In genomic region chr10:13712799-13713581, GRCh38 we compare ENCODE assay signal across 8 cellular contexts.
A peak's percentile ranks its signal among the peaks of the same experiment; 100 is the strongest.
DNase-seq lines count a peak whose midpoint lies in the region; ATAC-seq and TF ChIP-seq lines count a peak whose summit lies in the region.

No MANE protein-coding gene starts in this region.

- no peak for TF ChIP-seq POLR2A in heart left ventricle (IDR thresholded peaks at IDR 0.05)

- peak; percentile 38 for DNase-seq in activated CD4-positive, alpha-beta T cell treated with anti-CD3 and anti-CD28 coated beads for 48 hours
- DNase-seq in activated CD4-positive, alpha-beta T cell treated with anti-CD3 and anti-CD28 coated beads for 1 hour: no peak
- peak; percentile 4 to 20 for DNase-seq in activated CD8-positive, alpha-beta memory T cell treated with anti-CD3 and anti-CD28 coated beads for 4 hours (ENCODE audit: low read depth in 2 of 2)
- DNase-seq in heart left ventricle: peak; percentile 77 to 91 (median 84)
- peak; percentile 92 for DNase-seq in smooth muscle cell of the brain vasculature (ENCODE audit: low read depth, low spot score)
- no peak for DNase-seq in iPS-NIHi7 (ENCODE audit: extremely low spot score)

- H3K9me3 ChIP-seq in HUES48 (ENCODE audit: control insufficient read depth, insufficient read depth, low read length): no peaks in the 10 kb centered on the region
- no peaks in the 10 kb centered on the region for H3K9me3 ChIP-seq in heart left ventricle

- H3K27ac ChIP-seq in HUES48 (ENCODE audit: low read depth, low read length) (peak overlapping the region; percentile 82), heart left ventricle (peak overlapping the region; percentile 12 to 84 (median 42))

- no peak for TF ChIP-seq CTCF in heart left ventricle (IDR thresholded peaks at IDR 0.05)

- H3K36me3 ChIP-seq in HUES48 (ENCODE audit: control insufficient read depth, insufficient read depth, low read length): no peaks in the 10 kb centered on the region
- H3K36me3 ChIP-seq in heart left ventricle: no peaks in the 10 kb centered on the region

- H3K27me3 ChIP-seq in HUES48 (ENCODE audit: control insufficient read depth, insufficient read depth, low read length): no peaks in the 10 kb centered on the region
- no peaks in the 10 kb centered on the region for H3K27me3 ChIP-seq in heart left ventricle

- no peak overlapping the region for H3K9ac ChIP-seq in HUES48 (ENCODE audit: low read depth, low read length)

- peak; percentile 83 for ATAC-seq in GM21619 (IDR thresholded peaks at IDR 0.05; ENCODE audit: unreplicated experiment)
- ATAC-seq in heart left ventricle: peak; percentile 39 to 90 (median 82)

- 37 to 60% (median 47%) methylated on average over 6 of the region's 6 CpGs for WGBS in heart left ventricle, 4 donors

- H3K4me3 ChIP-seq in HUES48 (ENCODE audit: low read depth, low read length) (no peak overlapping the region), heart left ventricle (no peak overlapping the region)

- intact Hi-C loops in heart left ventricle (cut with DNase I): loop anchor here in 3 of 10 donors (5.0 to 10.0 kb wide), 3 partner anchors 48 to 62 kb away; no protein-coding TSS in a partner anchor

- H3K4me1 ChIP-seq in HUES48 (ENCODE audit: control insufficient read depth, insufficient read depth, low read length) (peaks cover 41% of the 10 kb centered on the region), heart left ventricle (peaks cover 4 to 75% (median 35%) of the 10 kb centered on the region in 12 donors)

Comparison
In these comparisons a context has a peak if more than half of its experiments do, and no peak if none do; other contexts are left out.
1. DNase-seq: peak in activated CD4-positive, alpha-beta T cell treated with anti-CD3 and anti-CD28 coated beads for 48 hours (single experiment), activated CD8-positive, alpha-beta memory T cell treated with anti-CD3 and anti-CD28 coated beads for 4 hours (2 of 2), heart left ventricle (5 of 5) and smooth muscle cell of the brain vasculature (single experiment); none in activated CD4-positive, alpha-beta T cell treated with anti-CD3 and anti-CD28 coated beads for 1 hour (single experiment) and iPS-NIHi7 (single experiment).